In genomic region chr6:155287762-155288161, GRCh38 we compare ENCODE assay signal across 35 cellular contexts. TPM values are rescaled to one million over a fixed set of nuclear protein-coding genes. Genes with fewer than 3 reads are reported as not detected.
DNase-seq lines count a peak whose midpoint lies in the region; ATAC-seq and TF ChIP-seq lines count a peak whose summit lies in the region.
"Had no signal": no experiment of that assay in that cellular context is flagged by ENCODE, and none has a peak within 500 bp of the region (broad histone marks: within the 10 kb centered on the region; RNA-seq: fewer than 3 reads in every experiment).

No MANE protein-coding gene starts in this region.

- POLR2A ChIA-PET in SK-N-SH (lab: Yijun Ruan, JAX) (no interaction called here), Panc1 (lab: Charles Lee) (no interaction called here)

- in situ Hi-C loops in Panc1 (cut with HindIII; ENCODE audit: low pct_unique_long_range_greater_than_20kb, low sequenced_read_pairs), result no loop called here

- H3K9me2 ChIP-seq in SK-N-SH, result no peaks in the 10 kb centered on the region

- TF ChIP-seq CTCF in SK-N-SH (IDR thresholded peaks at IDR 0.05), result no peak
- TF ChIP-seq CTCF in Panc1 (IDR thresholded peaks at IDR 0.05), result 0 out of 2 replicates have a peak, but pooled peaks have one; percentile 15
- TF ChIP-seq CTCF in mesothelial cell of epicardium (IDR thresholded peaks at IDR 0.05; ENCODE audit: unreplicated experiment), result no peak

- ATAC-seq in SK-N-SH treated with all-trans-retinoic acid at 6 μM for 48 hours (no peak), Panc1 (no peak), HG03442 (IDR thresholded peaks at IDR 0.05; ENCODE audit: unreplicated experiment) (no peak)
- ATAC-seq: activated CD8-positive, alpha-beta T cell treated with anti-CD3 and anti-CD28 coated beads, Interleukin-2, amount 10 ng/mL, durations not matched to agents 7 days and 5 days; CD8-positive, alpha-beta T cell; K562; left lung; natural killer cell; sciatic nerve; stimulated activated effector memory CD8-positive, alpha-beta T cell treated with anti-CD3 and anti-CD28 coated beads, Interleukin-12 subunit alpha, Interleukin-12 subunit beta, amount 100 ng/mL, for 72 hours had no signal

- no peak for TF ChIP-seq EP300 in SK-N-SH (IDR thresholded peaks at IDR 0.05; ENCODE audit: borderline replicate concordance in 1 of 2, low read depth in 1 of 2, low read length in 1 of 2)

- CTCF ChIA-PET in SK-N-SH (lab: Yijun Ruan, JAX), result interaction anchor here (0.7 to 3.1 kb wide), 9 partner anchors 10 to 155 kb away, joined by 3 to 26 read pairs (median 4); partner anchors contain the start of gene TFB1M
- CTCF ChIA-PET in Panc1 (lab: Charles Lee), result no interaction called here

- no peak overlapping the region for H3K4me2 ChIP-seq in SK-N-SH

- H3K27ac Mint-ChIP-seq in mesothelial cell of epicardium, result peak overlapping the region; percentile 75
- H3K27ac Mint-ChIP-seq: activated CD8-positive, alpha-beta T cell treated with anti-CD3 and anti-CD28 coated beads, Interleukin-2, amount 10 ng/mL, durations not matched to agents 7 days and 5 days; activated naive CD8-positive, alpha-beta T cell treated with anti-CD3 and anti-CD28 coated beads for 36 hours; CD8-positive, alpha-beta T cell; natural killer cell; type B pancreatic cell had no signal

- peaks cover 15% of the 10 kb centered on the region for H3K4me1 Mint-ChIP-seq in mesothelial cell of epicardium

- no peak overlapping the region for H3K4me3 ChIP-seq in SK-N-SH (ENCODE audit: low read depth in 2 of 2, low read length in 1 of 2)
- no peak overlapping the region for H3K4me3 ChIP-seq in Panc1 (ENCODE audit: low read depth in 2 of 2, low read length in 2 of 2)
- H3K4me3 ChIP-seq: K562, left lung, SJSA1 had no signal

- no peaks in the 10 kb centered on the region for H4K20me1 ChIP-seq in SK-N-SH (ENCODE audit: insufficient read depth)

- H3K9ac ChIP-seq in SK-N-SH, result no peak overlapping the region
- H3K9ac ChIP-seq: parathyroid adenoma had no signal

- H3K9me3 Mint-ChIP-seq in mesothelial cell of epicardium, result no peaks in the 10 kb centered on the region
- H3K9me3 Mint-ChIP-seq: activated naive CD8-positive, alpha-beta T cell treated with anti-CD3 and anti-CD28 coated beads for 36 hours; CD8-positive, alpha-beta T cell; natural killer cell; stimulated activated effector memory CD8-positive, alpha-beta T cell treated with anti-CD3 and anti-CD28 coated beads, Interleukin-12 subunit alpha, Interleukin-12 subunit beta, amount 100 ng/mL, for 72 hours; type B pancreatic cell had no signal

- H3K27ac ChIP-seq in SK-N-SH (ENCODE audit: low read depth in 2 of 2, low read length in 1 of 2) (peak overlapping the region in 1 of 2 experiments; percentile 75; a peak in 2 of 4 replicates), Panc1 (ENCODE audit: low read length) (no peak overlapping the region)
- H3K27ac ChIP-seq: left lung, parathyroid adenoma, SJSA1 had no signal

- WGBS in SK-N-SH (ENCODE audit: low lambda C conversion rate), result 61% methylated on average over 2 of the region's 2 CpGs

- intact Hi-C loops in Panc1 (cut with micrococcal nuclease; ENCODE audit: unreplicated experiment), result no loop called here

- no peaks in the 10 kb centered on the region for H3F3A ChIP-seq in SK-N-SH (replicated peaks; ENCODE audit: insufficient read depth)

- no peak overlapping the region for H2AFZ ChIP-seq in SK-N-SH (ENCODE audit: low read depth)
- H2AFZ ChIP-seq: parathyroid adenoma had no signal

- peaks cover 66 to 69% of the 10 kb centered on the region in 2 experiments for H3K36me3 ChIP-seq in SK-N-SH (replicated peaks in 1 of 2; ENCODE audit: control insufficient read depth in 1 of 2, insufficient read depth in 2 of 2, low read length in 1 of 2)
- H3K36me3 ChIP-seq in Panc1 (ENCODE audit: control insufficient read depth, insufficient read depth, low read length), result peaks cover 14% of the 10 kb centered on the region

- peaks cover 38% of the 10 kb centered on the region for H3K36me3 Mint-ChIP-seq in mesothelial cell of epicardium
- H3K36me3 Mint-ChIP-seq: natural killer cell had no signal

- H3K79me2 ChIP-seq in SK-N-SH (ENCODE audit: insufficient read depth), result no peaks in the 10 kb centered on the region; the same call in 1 of the 2 replicates
- H3K79me2 ChIP-seq: parathyroid adenoma had no signal

- H3K4me3 Mint-ChIP-seq in mesothelial cell of epicardium, result no peak overlapping the region
- H3K4me3 Mint-ChIP-seq: activated CD8-positive, alpha-beta T cell treated with anti-CD3 and anti-CD28 coated beads, Interleukin-2, amount 10 ng/mL, durations not matched to agents 7 days and 5 days; activated naive CD8-positive, alpha-beta T cell treated with anti-CD3 and anti-CD28 coated beads for 36 hours; CD8-positive, alpha-beta T cell; natural killer cell; stimulated activated effector memory CD8-positive, alpha-beta T cell treated with anti-CD3 and anti-CD28 coated beads, Interleukin-12 subunit alpha, Interleukin-12 subunit beta, amount 100 ng/mL, for 72 hours; type B pancreatic cell had no signal

- H3K4me1 ChIP-seq in SK-N-SH (ENCODE audit: control insufficient read depth in 1 of 2, insufficient read depth in 2 of 2, low read depth in 1 of 2, low read length in 1 of 2) (peaks cover 0 to 13% of the 10 kb centered on the region in 2 experiments; a peak in 2 of 4 replicates), Panc1 (ENCODE audit: control insufficient read depth, insufficient read depth, low read length) (no peaks in the 10 kb centered on the region)
- H3K4me1 ChIP-seq: left lung, parathyroid adenoma, SJSA1 had no signal

- H3K9me3 ChIP-seq in SK-N-SH (no peaks in the 10 kb centered on the region), Panc1 (ENCODE audit: control insufficient read depth, insufficient read depth, low read depth, low read length) (no peaks in the 10 kb centered on the region)
- H3K9me3 ChIP-seq: left lung, SJSA1 had no signal

- peak; percentile 45 for TF ChIP-seq RAD21 in SK-N-SH (IDR thresholded peaks at IDR 0.05; ENCODE audit: low read length)

- no TSS peak for BruUV-seq in Panc1 (replicated peaks; lab: Mats Ljungman, UMichigan)

- DNase-seq in SK-N-SH (peak; percentile 47), NCI-H128 (lab: John Stamatoyannopoulos, UW; ENCODE audit: unreplicated experiment) (peak; percentile 16), Panc1 (ENCODE audit: low read depth, low spot score) (no peak), mesothelial cell of epicardium (ENCODE audit: low spot score in 2 of 2, unreplicated experiment in 2 of 2) (no peak), putamen (ENCODE audit: low spot score) (no peak)
- DNase-seq in stimulated activated CD8-positive, alpha-beta memory T cell treated with anti-CD3 and anti-CD28 coated beads, Interleukin-4, amount 100 ng/mL, for 48 hours, result no peak
- DNase-seq: activated CD4-positive, alpha-beta T cell treated with anti-CD3 and anti-CD28 coated beads for 1 hour; activated CD8-positive, alpha-beta T cell treated with anti-CD3 and anti-CD28 coated beads, Interleukin-2, amount 10 ng/mL, durations not matched to agents 7 days and 5 days; activated effector memory CD4-positive, alpha-beta T cell treated with anti-CD3 and anti-CD28 coated beads, Interleukin-2, amount 50 U/mL, for 16 hours; activated naive CD8-positive, alpha-beta T cell treated with anti-CD3 and anti-CD28 coated beads for 36 hours; CD8-positive, alpha-beta T cell; DMS 273 treated with DMSO at 0.1 percent for 48 hours; GDM1; left lung; natural killer cell; NCI-H1105 treated with DMSO at 0.1 percent for 48 hours; NCI-H526 treated with DMSO at 0.1 percent for 48 hours; stimulated activated CD4-positive, alpha-beta T cell treated with anti-CD3 and anti-CD28 coated beads, Interleukin-12 subunit alpha, Interleukin-12 subunit beta, amount 100 ng/mL, for 4 hours; stimulated activated CD4-positive, alpha-beta T cell treated with anti-CD3 and anti-CD28 coated beads, Interleukin-4, amount 100 ng/mL, for 1 hour had no signal

- H3K27me3 ChIP-seq in SK-N-SH (ENCODE audit: insufficient read depth) (no peaks in the 10 kb centered on the region), Panc1 (ENCODE audit: control insufficient read depth, insufficient read depth, low read length) (no peaks in the 10 kb centered on the region)
- H3K27me3 ChIP-seq: left lung, SJSA1 had no signal

- no peaks in the 10 kb centered on the region for H3K27me3 Mint-ChIP-seq in mesothelial cell of epicardium (ENCODE audit: low read depth)
- H3K27me3 Mint-ChIP-seq: activated naive CD8-positive, alpha-beta T cell treated with anti-CD3 and anti-CD28 coated beads for 36 hours; type B pancreatic cell had no signal

TF ChIP-seq in SK-N-SH, 30 proteins besides CTCF, POLR2A, EP300 and RAD21 (continues in another document):
- no peak for TF ChIP-seq YY1 (IDR thresholded peaks at IDR 0.05; ENCODE audit: low read depth)

RNA-seq across cellular contexts. Expression of gene CLDN20, which starts 23.9 kb away (rescaled TPM):
- 0.07 TPM in 1 of 2 replicates, not detected in the other for polyA plus RNA-seq in SK-N-SH (2012; rRNA removed)
- 0.04 and 0.18 TPM in 2 replicates for polyA plus RNA-seq in SK-N-SH (2012; cell fraction: cytosol; rRNA removed)
- polyA plus RNA-seq in SK-N-SH (2012; cell fraction: nucleus; rRNA removed), result 0.06 and 0.39 TPM in 2 replicates
- total RNA-seq in Panc1 (2021; ENCODE audit: unreplicated experiment), result not detected
- polyA plus RNA-seq in Panc1 (2012; ENCODE audit: insufficient read length), result 0.24 TPM
- not detected in 3 replicates for total RNA-seq in mesothelial cell of epicardium
- total RNA-seq: A673; activated CD8-positive, alpha-beta T cell treated with anti-CD3 and anti-CD28 coated beads, Interleukin-2, amount 10 ng/mL, durations not matched to agents 7 days and 5 days; activated naive CD8-positive, alpha-beta T cell treated with anti-CD3 and anti-CD28 coated beads for 36 hours; CD8-positive, alpha-beta T cell; dermis microvascular lymphatic vessel endothelial cell; fibroblast of lung; glomerular endothelial cell; HT1080; K562; left lung; MCF 10A; natural killer cell; SJSA1; subcutaneous adipose tissue; T-helper 1 cell treated with Interleukin-12 subunit alpha and Interleukin-12 subunit beta and Interleukin-4 antibody, amounts not matched to agents 30 ng/mL and 1 ng/mL, for 36 hours had no signal
- polyA plus RNA-seq: fibroblast of lung, K562 had no signal

RNA-seq across cellular contexts. Expression of gene TFB1M, which starts 26.5 kb away (rescaled TPM):
- 28.4 and 36.1 TPM in 2 replicates for polyA plus RNA-seq in SK-N-SH (2012; rRNA removed)
- polyA plus RNA-seq in SK-N-SH (2012; cell fraction: cytosol; rRNA removed), result 29.4 and 31.6 TPM in 2 replicates
- polyA plus RNA-seq in SK-N-SH (2012; cell fraction: nucleus; rRNA removed), result 64.7 and 89.2 TPM in 2 replicates
- total RNA-seq in Panc1 (2021; ENCODE audit: unreplicated experiment) (32.0 TPM), mesothelial cell of epicardium (22.9 to 27.9 TPM (median 27.0 TPM) in 3 replicates)
- 36.0 TPM for polyA plus RNA-seq in Panc1 (2012; ENCODE audit: insufficient read length)

Comparison
In these comparisons a context has a peak if more than half of its experiments do, and no peak if none do; other contexts are left out.
1. DNase-seq: peak in SK-N-SH (single experiment) and NCI-H128 (single experiment); none in Panc1 (single experiment), mesothelial cell of epicardium (0 of 2), stimulated activated CD8-positive, alpha-beta memory T cell treated with anti-CD3 and anti-CD28 coated beads, Interleukin-4, amount 100 ng/mL, for 48 hours (single experiment) and putamen (single experiment).